In genomic region chr15:56916825-56917477, GRCh38 we compare ENCODE assay signal across 9 cellular contexts. TPM values are rescaled to one million over a fixed set of nuclear protein-coding genes. Genes with fewer than 3 reads are reported as not detected.
DNase-seq lines count a peak whose midpoint lies in the region; ATAC-seq and TF ChIP-seq lines count a peak whose summit lies in the region.
"Had no signal": no experiment of that assay in that cellular context is flagged by ENCODE, and none has a peak within 500 bp of the region (broad histone marks: within the 10 kb centered on the region; RNA-seq: fewer than 3 reads in every experiment).

No MANE protein-coding gene starts in this region.

- no peaks in the 10 kb centered on the region for H3K9me3 Mint-ChIP-seq in activated naive CD8-positive, alpha-beta T cell (ENCODE audit: low read depth)
- H3K9me3 Mint-ChIP-seq in immature natural killer cell: no peaks in the 10 kb centered on the region

- peaks cover 4% of the 10 kb centered on the region; the same call in 1 of the 2 replicates for H4K20me1 ChIP-seq in SK-N-SH (ENCODE audit: insufficient read depth)

- peaks cover 4% of the 10 kb centered on the region for H3F3A ChIP-seq in SK-N-SH (replicated peaks; ENCODE audit: insufficient read depth)

- H3K9ac ChIP-seq in SK-N-SH: no peak overlapping the region

- no peak overlapping the region for H3K27ac Mint-ChIP-seq in activated naive CD8-positive, alpha-beta T cell
- H3K27ac Mint-ChIP-seq in immature natural killer cell: peak overlapping the region; percentile 76 to 91 (median 88)

- intact Hi-C loops in sciatic nerve (cut with DNase I): no loop called here

- TF ChIP-seq CTCF in SK-N-SH (IDR thresholded peaks at IDR 0.05): no peak

- no peak for TF ChIP-seq RAD21 in SK-N-SH (IDR thresholded peaks at IDR 0.05; ENCODE audit: low read length)

- no peaks in the 10 kb centered on the region for H3K9me2 ChIP-seq in SK-N-SH

- H3K4me3 ChIP-seq in SK-N-SH (ENCODE audit: low read depth in 2 of 2, low read length in 1 of 2): no peak overlapping the region; a peak in 1 of 4 replicates

- peaks cover 39% of the 10 kb centered on the region for H3K79me2 ChIP-seq in SK-N-SH (ENCODE audit: insufficient read depth)

- no peaks in the 10 kb centered on the region for H3K27me3 ChIP-seq in SK-N-SH (ENCODE audit: insufficient read depth)

- H3K4me2 ChIP-seq in SK-N-SH: peak overlapping the region; percentile 80; the same call in 1 of the 2 replicates

- 98% methylated on average over 8 of the region's 8 CpGs for WGBS in SK-N-SH (ENCODE audit: low lambda C conversion rate)

- H3K27me3 Mint-ChIP-seq in activated naive CD8-positive, alpha-beta T cell: no peaks in the 10 kb centered on the region
- peaks cover 0 to 20% (median 17%) of the 10 kb centered on the region in 3 donors for H3K27me3 Mint-ChIP-seq in immature natural killer cell (ENCODE audit: low read depth in 3 of 3)

- peak overlapping the region; percentile 83 for H3K4me3 Mint-ChIP-seq in activated naive CD8-positive, alpha-beta T cell
- H3K4me3 Mint-ChIP-seq in immature natural killer cell: peak overlapping the region; percentile 82 to 89 (median 87)

- CTCF ChIA-PET in SK-N-SH (lab: Yijun Ruan, JAX): interaction anchor here (1.4 kb wide), 1 partner anchor 296 kb away, joined by 3 read pairs; no protein-coding TSS in a partner anchor

- DNase-seq in SK-N-SH (no peak), immature natural killer cell (no peak), sciatic nerve (ENCODE audit: low spot score) (no peak), NCI-H1930 (lab: John Stamatoyannopoulos, UW) (no peak)
- DNase-seq in activated CD8-positive, alpha-beta memory T cell treated with anti-CD3 and anti-CD28 coated beads, Interleukin-2, amount 50 U/mL, for 48 hours: no peak
- DNase-seq: activated CD4-positive, CD25-positive, alpha-beta regulatory T cell had no signal

- H3K36me3 Mint-ChIP-seq in activated naive CD8-positive, alpha-beta T cell: peaks cover 4% of the 10 kb centered on the region
- peaks cover 0 to 4% (median 0%) of the 10 kb centered on the region in 3 donors for H3K36me3 Mint-ChIP-seq in immature natural killer cell

- no peak overlapping the region for H2AFZ ChIP-seq in SK-N-SH (ENCODE audit: low read depth)

- POLR2A ChIA-PET in SK-N-SH (lab: Yijun Ruan, JAX): no interaction called here

- H3K4me1 ChIP-seq in SK-N-SH (ENCODE audit: control insufficient read depth in 1 of 2, insufficient read depth in 2 of 2, low read depth in 1 of 2, low read length in 1 of 2): peaks cover 2 to 8% of the 10 kb centered on the region in 2 experiments; a peak in 3 of 4 replicates

- peaks cover 33% of the 10 kb centered on the region for H3K4me1 Mint-ChIP-seq in activated naive CD8-positive, alpha-beta T cell (ENCODE audit: low read depth)
- H3K4me1 Mint-ChIP-seq in immature natural killer cell: peaks cover 35 to 39% of the 10 kb centered on the region in 2 donors

- ATAC-seq in SK-N-SH treated with all-trans-retinoic acid at 6 μM for 48 hours (no peak), sciatic nerve (no peak)

- H3K9me3 ChIP-seq in SK-N-SH: no peaks in the 10 kb centered on the region

- TF ChIP-seq EP300 in SK-N-SH (IDR thresholded peaks at IDR 0.05; ENCODE audit: borderline replicate concordance in 1 of 2, low read depth in 1 of 2, low read length in 1 of 2): no peak

- H3K36me3 ChIP-seq in SK-N-SH (replicated peaks in 1 of 2; ENCODE audit: control insufficient read depth in 1 of 2, insufficient read depth in 2 of 2, low read length in 1 of 2): peaks cover 14 to 18% of the 10 kb centered on the region in 2 experiments

- H3K27ac ChIP-seq in SK-N-SH (ENCODE audit: low read depth in 2 of 2, low read length in 1 of 2): no peak overlapping the region
- H3K27ac ChIP-seq in temporal lobe (ENCODE audit: low read depth, low read length): peak overlapping the region; percentile 94

TF ChIP-seq in SK-N-SH, 30 proteins besides CTCF, POLR2A, EP300 and RAD21:
- no peak for TF ChIP-seq RCOR1 (IDR thresholded peaks at IDR 0.05; ENCODE audit: low read length)
- TF ChIP-seq RFX5 (IDR thresholded peaks at IDR 0.05; ENCODE audit: low read length): no peak
- TF ChIP-seq, protein P1, sequence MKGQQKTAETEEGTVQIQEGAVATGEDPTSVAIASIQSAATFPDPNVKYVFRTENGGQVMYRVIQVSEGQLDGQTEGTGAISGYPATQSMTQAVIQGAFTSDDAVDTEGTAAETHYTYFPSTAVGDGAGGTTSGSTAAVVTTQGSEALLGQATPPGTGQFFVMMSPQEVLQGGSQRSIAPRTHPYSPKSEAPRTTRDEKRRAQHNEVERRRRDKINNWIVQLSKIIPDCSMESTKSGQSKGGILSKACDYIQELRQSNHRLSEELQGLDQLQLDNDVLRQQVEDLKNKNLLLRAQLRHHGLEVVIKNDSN (IDR thresholded peaks at IDR 0.05; ENCODE audit: borderline replicate concordance, low read depth): no peak
- TF ChIP-seq SMC3 (IDR thresholded peaks at IDR 0.05; ENCODE audit: low read depth, low read length): no peak
- TF ChIP-seq EZH2phosphoT487 (IDR thresholded peaks at IDR 0.05; ENCODE audit: borderline replicate concordance, low read depth): no peak
- TF ChIP-seq TEAD4 (IDR thresholded peaks at IDR 0.05; ENCODE audit: borderline replicate concordance, insufficient read depth): no peak
- TF ChIP-seq MXI1 (IDR thresholded peaks at IDR 0.05; ENCODE audit: low read depth, low read length): no peak
- no peak for TF ChIP-seq FOXM1 (IDR thresholded peaks at IDR 0.05; ENCODE audit: low read depth)
- TF ChIP-seq MAX (IDR thresholded peaks at IDR 0.05; ENCODE audit: low read depth): no peak
- no peak for TF ChIP-seq MEF2A (IDR thresholded peaks at IDR 0.05; ENCODE audit: borderline replicate concordance, low read depth)
- TF ChIP-seq IRF3 (IDR thresholded peaks at IDR 0.05; ENCODE audit: low read depth, low read length): no peak
- TF ChIP-seq ELF1 (IDR thresholded peaks at IDR 0.05): no peak

TF ChIP-seq in SK-N-SH treated with all-trans-retinoic acid at 6 μM for 48 hours, 23 proteins besides CTCF, POLR2A, EP300 and RAD21:
- TF ChIP-seq, protein P2, sequence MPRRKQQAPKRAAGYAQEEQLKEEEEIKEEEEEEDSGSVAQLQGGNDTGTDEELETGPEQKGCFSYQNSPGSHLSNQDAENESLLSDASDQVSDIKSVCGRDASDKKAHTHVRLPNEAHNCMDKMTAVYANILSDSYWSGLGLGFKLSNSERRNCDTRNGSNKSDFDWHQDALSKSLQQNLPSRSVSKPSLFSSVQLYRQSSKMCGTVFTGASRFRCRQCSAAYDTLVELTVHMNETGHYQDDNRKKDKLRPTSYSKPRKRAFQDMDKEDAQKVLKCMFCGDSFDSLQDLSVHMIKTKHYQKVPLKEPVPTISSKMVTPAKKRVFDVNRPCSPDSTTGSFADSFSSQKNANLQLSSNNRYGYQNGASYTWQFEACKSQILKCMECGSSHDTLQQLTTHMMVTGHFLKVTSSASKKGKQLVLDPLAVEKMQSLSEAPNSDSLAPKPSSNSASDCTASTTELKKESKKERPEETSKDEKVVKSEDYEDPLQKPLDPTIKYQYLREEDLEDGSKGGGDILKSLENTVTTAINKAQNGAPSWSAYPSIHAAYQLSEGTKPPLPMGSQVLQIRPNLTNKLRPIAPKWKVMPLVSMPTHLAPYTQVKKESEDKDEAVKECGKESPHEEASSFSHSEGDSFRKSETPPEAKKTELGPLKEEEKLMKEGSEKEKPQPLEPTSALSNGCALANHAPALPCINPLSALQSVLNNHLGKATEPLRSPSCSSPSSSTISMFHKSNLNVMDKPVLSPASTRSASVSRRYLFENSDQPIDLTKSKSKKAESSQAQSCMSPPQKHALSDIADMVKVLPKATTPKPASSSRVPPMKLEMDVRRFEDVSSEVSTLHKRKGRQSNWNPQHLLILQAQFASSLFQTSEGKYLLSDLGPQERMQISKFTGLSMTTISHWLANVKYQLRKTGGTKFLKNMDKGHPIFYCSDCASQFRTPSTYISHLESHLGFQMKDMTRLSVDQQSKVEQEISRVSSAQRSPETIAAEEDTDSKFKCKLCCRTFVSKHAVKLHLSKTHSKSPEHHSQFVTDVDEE (CRISPR knock-in tag; IDR thresholded peaks at IDR 0.05): no peak
- TF ChIP-seq, protein P3, sequence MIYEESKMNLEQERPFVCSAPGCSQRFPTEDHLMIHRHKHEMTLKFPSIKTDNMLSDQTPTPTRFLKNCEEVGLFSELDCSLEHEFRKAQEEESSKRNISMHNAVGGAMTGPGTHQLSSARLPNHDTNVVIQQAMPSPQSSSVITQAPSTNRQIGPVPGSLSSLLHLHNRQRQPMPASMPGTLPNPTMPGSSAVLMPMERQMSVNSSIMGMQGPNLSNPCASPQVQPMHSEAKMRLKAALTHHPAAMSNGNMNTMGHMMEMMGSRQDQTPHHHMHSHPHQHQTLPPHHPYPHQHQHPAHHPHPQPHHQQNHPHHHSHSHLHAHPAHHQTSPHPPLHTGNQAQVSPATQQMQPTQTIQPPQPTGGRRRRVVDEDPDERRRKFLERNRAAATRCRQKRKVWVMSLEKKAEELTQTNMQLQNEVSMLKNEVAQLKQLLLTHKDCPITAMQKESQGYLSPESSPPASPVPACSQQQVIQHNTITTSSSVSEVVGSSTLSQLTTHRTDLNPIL (CRISPR knock-in tag; IDR thresholded peaks at IDR 0.05; ENCODE audit: low read depth): no peak
- TF ChIP-seq CSDC2 (CRISPR knock-in tag; IDR thresholded peaks at IDR 0.05): no peak

RNA-seq across cellular contexts. Expression of gene TCF12, which starts 1.5 kb away (rescaled TPM):
- polyA plus RNA-seq in SK-N-SH (2012; rRNA removed) (49.6 and 50.6 TPM in 2 replicates), immature natural killer cell (10 to 100 TPM; 34.7 to 79.4 (median 57.6) TPM)
- 48.4 and 57.3 TPM in 2 replicates for polyA plus RNA-seq in SK-N-SH (2012; cell fraction: cytosol; rRNA removed)
- 44.5 and 54.7 TPM in 2 replicates for polyA plus RNA-seq in SK-N-SH (2012; cell fraction: nucleus; rRNA removed)
- total RNA-seq in temporal lobe (110 TPM), sciatic nerve (155 TPM)
